17 cellular contexts compared by ENCODE assay signal in the genomic region with DNA sequence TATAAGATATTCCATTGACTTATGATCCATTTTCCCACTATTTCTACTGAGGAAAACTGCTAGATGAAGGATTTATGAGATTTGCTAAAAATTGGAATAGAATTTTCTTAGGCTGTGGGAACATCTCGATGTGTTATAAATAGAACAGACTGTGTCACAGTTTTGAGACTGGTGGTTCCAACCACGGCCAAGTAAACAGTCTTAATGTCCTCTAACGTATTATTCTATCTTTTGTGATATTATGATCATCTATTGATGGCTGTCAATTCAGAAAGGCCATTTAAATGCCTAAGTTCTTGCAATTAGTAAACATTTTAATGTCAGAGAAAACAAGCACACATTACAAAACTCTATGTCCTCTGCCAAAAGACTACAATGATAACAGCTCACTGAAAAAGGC.
"Had no signal": no experiment of that assay in that cellular context is flagged by ENCODE, and none has a peak within 500 bp of the region (broad histone marks: within the 10 kb centered on the region; RNA-seq: fewer than 3 reads in every experiment).

No MANE protein-coding gene starts in this region.

- ATAC-seq: activated CD8-positive, alpha-beta T cell treated with anti-CD3 and anti-CD28 coated beads for 36 hours; body of pancreas; foreskin keratinocyte; mucosa of descending colon; natural killer cell treated with Interleukin-12 subunit alpha and Interleukin-12 subunit beta and Interleukin-15 and Interleukin-18, amount 100 ng/mL, for 72 hours; sciatic nerve had no signal

- H3K27ac ChIP-seq: body of pancreas, foreskin keratinocyte, prostate gland, suprapubic skin, VCaP had no signal

- H3K36me3 ChIP-seq: prostate gland had no signal

- H3K4me3 ChIP-seq: body of pancreas, lung, mucosa of descending colon, prostate gland, suprapubic skin had no signal

- H3K27ac Mint-ChIP-seq: activated CD8-positive, alpha-beta T cell treated with anti-CD3 and anti-CD28 coated beads for 36 hours; natural killer cell treated with Interleukin-12 subunit alpha and Interleukin-12 subunit beta and Interleukin-15 and Interleukin-18, amount 100 ng/mL, for 72 hours had no signal

- H3K4me1 ChIP-seq: foreskin keratinocyte, prostate gland, suprapubic skin had no signal

- H3K36me3 Mint-ChIP-seq: natural killer cell treated with Interleukin-12 subunit alpha and Interleukin-12 subunit beta and Interleukin-15 and Interleukin-18, amount 100 ng/mL, for 72 hours had no signal

- DNase-seq: activated CD8-positive, alpha-beta memory T cell treated with anti-CD3 and anti-CD28 coated beads, Interleukin-2, amount 50 U/mL, for 48 hours; activated CD8-positive, alpha-beta T cell treated with anti-CD3 and anti-CD28 coated beads for 36 hours; activated naive CD4-positive, alpha-beta T cell treated with Interleukin-2 at 50 U/mL for 16 hours; body of pancreas; cerebellar nuclear complex; foreskin keratinocyte; mucosa of descending colon; nucleus accumbens; stimulated activated CD4-positive, alpha-beta T cell treated with anti-CD3 and anti-CD28 coated beads, Interleukin-12 subunit alpha, Interleukin-12 subunit beta, amount 100 ng/mL, for 4 hours; stimulated activated naive CD4-positive, alpha-beta T cell treated with Interleukin-2 at 50 U/mL for 16 hours; T1000 had no signal

- H3K27me3 Mint-ChIP-seq: activated CD8-positive, alpha-beta T cell treated with anti-CD3 and anti-CD28 coated beads for 36 hours; natural killer cell treated with Interleukin-12 subunit alpha and Interleukin-12 subunit beta and Interleukin-15 and Interleukin-18, amount 100 ng/mL, for 72 hours had no signal

- H3K9me3 Mint-ChIP-seq: activated CD8-positive, alpha-beta T cell treated with anti-CD3 and anti-CD28 coated beads for 36 hours; natural killer cell treated with Interleukin-12 subunit alpha and Interleukin-12 subunit beta and Interleukin-15 and Interleukin-18, amount 100 ng/mL, for 72 hours had no signal

- H3K9me3 ChIP-seq: body of pancreas, mucosa of descending colon, prostate gland, suprapubic skin had no signal

- H3K4me3 Mint-ChIP-seq: activated CD8-positive, alpha-beta T cell treated with anti-CD3 and anti-CD28 coated beads for 36 hours; natural killer cell treated with Interleukin-12 subunit alpha and Interleukin-12 subunit beta and Interleukin-15 and Interleukin-18, amount 100 ng/mL, for 72 hours had no signal

- H3K27me3 ChIP-seq: body of pancreas, foreskin keratinocyte, suprapubic skin had no signal
